ENCODE assay signal across 1 cellular context in the genomic region with DNA sequence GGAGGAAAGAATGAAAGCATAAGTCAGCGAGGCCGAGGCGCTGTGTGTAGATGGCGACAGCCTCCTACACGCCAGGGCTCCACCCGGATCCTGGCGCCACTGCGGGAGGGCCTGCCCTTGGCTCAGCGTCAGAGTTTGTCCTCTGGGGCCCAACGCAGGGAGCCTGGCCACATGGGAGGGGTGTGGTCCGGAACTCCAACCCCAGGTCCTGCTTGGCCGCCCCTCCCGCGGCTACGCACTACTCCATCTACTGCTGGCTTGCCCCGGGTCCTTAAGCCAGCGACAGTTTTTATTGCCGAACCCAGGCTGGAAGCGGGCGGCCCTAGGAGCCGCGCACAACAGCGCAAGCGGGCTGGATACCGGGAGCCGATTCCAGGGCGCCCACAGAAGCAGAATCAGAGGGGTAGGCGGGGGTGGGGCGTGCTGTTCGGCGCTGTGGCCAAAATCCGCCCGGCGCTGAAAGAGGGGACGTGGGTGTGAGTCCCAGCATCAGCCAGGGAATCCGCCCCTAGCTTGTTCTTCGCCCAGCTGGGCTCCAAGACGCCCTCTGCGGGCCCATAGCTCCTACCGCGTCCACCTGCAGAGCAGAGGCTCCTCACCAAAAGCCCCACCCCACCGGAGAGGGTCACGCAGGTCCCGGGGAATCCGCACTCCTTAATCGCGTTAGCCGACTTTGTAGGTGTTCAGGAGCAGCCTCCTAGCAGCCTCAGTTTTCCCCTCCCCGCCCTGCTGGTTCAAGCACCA.
TF ChIP-seq lines count a peak whose summit lies in the region.

No MANE protein-coding gene starts in this region.

TF ChIP-seq in K562, 482 proteins besides CTCF, POLR2A, EP300 and RAD21 (continued from another document):
- TF ChIP-seq DMBX1 (CRISPR knock-in tag; IDR thresholded peaks at IDR 0.05; ENCODE audit: borderline replicate concordance) (peak; percentile 33; the same call in 1 of the 2 replicates), PHB (CRISPR knock-in tag; IDR thresholded peaks at IDR 0.05) (no peak), MBD2 (IDR thresholded peaks at IDR 0.05; ENCODE audit: borderline replicate concordance, low read depth) (no peak), ATF1 (CRISPR knock-in tag; IDR thresholded peaks at IDR 0.05) (no peak), ATF1 (tag; IDR thresholded peaks at IDR 0.05) (peak; percentile 74), RNF2 (IDR thresholded peaks at IDR 0.05) (peak; percentile 91), YY1 (IDR thresholded peaks at IDR 0.05; ENCODE audit: borderline replicate concordance in 1 of 3, control insufficient read depth in 1 of 3, extremely low read depth in 1 of 3, insufficient read depth in 3 of 3, insufficient read length in 1 of 3, insufficient replicate concordance in 2 of 3, low read depth in 1 of 3, low read length in 2 of 3) (peak in 1 of 3 experiments; percentile 78), RBM22 (IDR thresholded peaks at IDR 0.05; ENCODE audit: low read depth, low read length, poor library complexity, severe bottlenecking) (no peak), SRF (CRISPR knock-in tag; IDR thresholded peaks at IDR 0.05) (peak in 1 of 2 experiments; percentile 20; a peak in 1 of 4 replicates), ZFX (CRISPR knock-in tag; IDR thresholded peaks at IDR 0.05) (peak; percentile 76), MYC (IDR thresholded peaks at IDR 0.05; ENCODE audit: low read depth, low read length) (peak; percentile 88), MYC (CRISPR knock-in tag; IDR thresholded peaks at IDR 0.05; ENCODE audit: borderline replicate concordance, low read depth) (no peak), CTBP1 (IDR thresholded peaks at IDR 0.05; ENCODE audit: borderline replicate concordance) (peak; percentile 87), NCOA1 (IDR thresholded peaks at IDR 0.05; ENCODE audit: low read depth) (no peak), TBP (optimal IDR thresholded peaks at IDR 0.05; ENCODE audit: low read depth, low read length) (peak; percentile 53), NFIC (IDR thresholded peaks at IDR 0.05) (peak; percentile 49; the same call in 1 of the 2 replicates), HOXB6 (CRISPR knock-in tag; IDR thresholded peaks at IDR 0.05; ENCODE audit: borderline replicate concordance) (no peak), NEUROD1 (IDR thresholded peaks at IDR 0.05; ENCODE audit: borderline replicate concordance, low read depth, low read length, partially characterized antibody) (peak; percentile 13), CCNT2 (IDR thresholded peaks at IDR 0.05; ENCODE audit: borderline replicate concordance, extremely low read depth, insufficient read length, low read depth, low read length) (peak; percentile 74), ZNF263 (CRISPR knock-in tag; IDR thresholded peaks at IDR 0.05; ENCODE audit: borderline replicate concordance) (no peak; the same call in 1 of the 2 replicates), POLR2H (tag; IDR thresholded peaks at IDR 0.05; ENCODE audit: low read depth) (peak; percentile 50; the same call in 1 of the 2 replicates), POLR2AphosphoS5 (IDR thresholded peaks at IDR 0.05; ENCODE audit: control insufficient read depth, insufficient read depth, low read depth, low read length) (peak; percentile 32; the same call in 1 of the 2 replicates), ZKSCAN8 (CRISPR knock-in tag; IDR thresholded peaks at IDR 0.05) (no peak), GABPB1 (CRISPR knock-in tag; IDR thresholded peaks at IDR 0.05) (peak; percentile 62; the same call in 1 of the 2 replicates), TEAD1 (CRISPR knock-in tag; IDR thresholded peaks at IDR 0.05) (0 out of 4 replicates have a peak, but pooled peaks of 1 of the 2 experiments have one; percentile 38), ELF1 (tag; IDR thresholded peaks at IDR 0.05) (0 out of 2 replicates have a peak, but pooled peaks have one; percentile 29), TRIM24 (IDR thresholded peaks at IDR 0.05) (no peak), MXI1 (IDR thresholded peaks at IDR 0.05; ENCODE audit: low read depth, low read length) (peak; percentile 64; the same call in 1 of the 2 replicates), ARNT (IDR thresholded peaks at IDR 0.05) (no peak), RFX7 (CRISPR knock-in tag; IDR thresholded peaks at IDR 0.05) (no peak), ZNF551 (CRISPR knock-in tag; IDR thresholded peaks at IDR 0.05) (no peak)
- TF ChIP-seq, protein P1, sequence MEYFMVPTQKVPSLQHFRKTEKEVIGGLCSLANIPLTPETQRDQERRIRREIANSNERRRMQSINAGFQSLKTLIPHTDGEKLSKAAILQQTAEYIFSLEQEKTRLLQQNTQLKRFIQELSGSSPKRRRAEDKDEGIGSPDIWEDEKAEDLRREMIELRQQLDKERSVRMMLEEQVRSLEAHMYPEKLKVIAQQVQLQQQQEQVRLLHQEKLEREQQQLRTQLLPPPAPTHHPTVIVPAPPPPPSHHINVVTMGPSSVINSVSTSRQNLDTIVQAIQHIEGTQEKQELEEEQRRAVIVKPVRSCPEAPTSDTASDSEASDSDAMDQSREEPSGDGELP (CRISPR knock-in tag; IDR thresholded peaks at IDR 0.05; ENCODE audit: borderline replicate concordance) = peak; percentile 96
- TF ChIP-seq, protein P2, sequence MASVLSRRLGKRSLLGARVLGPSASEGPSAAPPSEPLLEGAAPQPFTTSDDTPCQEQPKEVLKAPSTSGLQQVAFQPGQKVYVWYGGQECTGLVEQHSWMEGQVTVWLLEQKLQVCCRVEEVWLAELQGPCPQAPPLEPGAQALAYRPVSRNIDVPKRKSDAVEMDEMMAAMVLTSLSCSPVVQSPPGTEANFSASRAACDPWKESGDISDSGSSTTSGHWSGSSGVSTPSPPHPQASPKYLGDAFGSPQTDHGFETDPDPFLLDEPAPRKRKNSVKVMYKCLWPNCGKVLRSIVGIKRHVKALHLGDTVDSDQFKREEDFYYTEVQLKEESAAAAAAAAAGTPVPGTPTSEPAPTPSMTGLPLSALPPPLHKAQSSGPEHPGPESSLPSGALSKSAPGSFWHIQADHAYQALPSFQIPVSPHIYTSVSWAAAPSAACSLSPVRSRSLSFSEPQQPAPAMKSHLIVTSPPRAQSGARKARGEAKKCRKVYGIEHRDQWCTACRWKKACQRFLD (CRISPR knock-in tag; IDR thresholded peaks at IDR 0.05) = 0 out of 2 replicates have a peak, but pooled peaks have one; percentile 41
- TF ChIP-seq, protein P3, sequence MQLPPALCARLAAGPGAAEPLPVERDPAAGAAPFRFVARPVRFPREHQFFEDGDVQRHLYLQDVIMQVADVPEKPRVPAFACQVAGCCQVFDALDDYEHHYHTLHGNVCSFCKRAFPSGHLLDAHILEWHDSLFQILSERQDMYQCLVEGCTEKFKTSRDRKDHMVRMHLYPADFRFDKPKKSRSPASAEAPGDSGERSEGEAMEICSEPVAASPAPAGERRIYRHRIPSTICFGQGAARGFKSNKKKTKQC (CRISPR knock-in tag; IDR thresholded peaks at IDR 0.05) = peak; percentile 71; the same call in 1 of the 2 replicates
- TF ChIP-seq, protein P4, sequence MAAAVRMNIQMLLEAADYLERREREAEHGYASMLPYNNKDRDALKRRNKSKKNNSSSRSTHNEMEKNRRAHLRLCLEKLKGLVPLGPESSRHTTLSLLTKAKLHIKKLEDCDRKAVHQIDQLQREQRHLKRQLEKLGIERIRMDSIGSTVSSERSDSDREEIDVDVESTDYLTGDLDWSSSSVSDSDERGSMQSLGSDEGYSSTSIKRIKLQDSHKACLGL (CRISPR knock-in tag; IDR thresholded peaks at IDR 0.05; ENCODE audit: borderline replicate concordance, poor library complexity, severe bottlenecking) = peak; percentile 33
- TF ChIP-seq, protein P5, sequence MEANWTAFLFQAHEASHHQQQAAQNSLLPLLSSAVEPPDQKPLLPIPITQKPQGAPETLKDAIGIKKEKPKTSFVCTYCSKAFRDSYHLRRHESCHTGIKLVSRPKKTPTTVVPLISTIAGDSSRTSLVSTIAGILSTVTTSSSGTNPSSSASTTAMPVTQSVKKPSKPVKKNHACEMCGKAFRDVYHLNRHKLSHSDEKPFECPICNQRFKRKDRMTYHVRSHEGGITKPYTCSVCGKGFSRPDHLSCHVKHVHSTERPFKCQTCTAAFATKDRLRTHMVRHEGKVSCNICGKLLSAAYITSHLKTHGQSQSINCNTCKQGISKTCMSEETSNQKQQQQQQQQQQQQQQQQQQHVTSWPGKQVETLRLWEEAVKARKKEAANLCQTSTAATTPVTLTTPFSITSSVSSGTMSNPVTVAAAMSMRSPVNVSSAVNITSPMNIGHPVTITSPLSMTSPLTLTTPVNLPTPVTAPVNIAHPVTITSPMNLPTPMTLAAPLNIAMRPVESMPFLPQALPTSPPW (CRISPR knock-in tag; IDR thresholded peaks at IDR 0.05) = peak; percentile 59
- TF ChIP-seq, protein P6, sequence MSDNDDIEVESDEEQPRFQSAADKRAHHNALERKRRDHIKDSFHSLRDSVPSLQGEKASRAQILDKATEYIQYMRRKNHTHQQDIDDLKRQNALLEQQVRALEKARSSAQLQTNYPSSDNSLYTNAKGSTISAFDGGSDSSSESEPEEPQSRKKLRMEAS (CRISPR knock-in tag; IDR thresholded peaks at IDR 0.05) = peak; percentile 79
- TF ChIP-seq, protein P7, sequence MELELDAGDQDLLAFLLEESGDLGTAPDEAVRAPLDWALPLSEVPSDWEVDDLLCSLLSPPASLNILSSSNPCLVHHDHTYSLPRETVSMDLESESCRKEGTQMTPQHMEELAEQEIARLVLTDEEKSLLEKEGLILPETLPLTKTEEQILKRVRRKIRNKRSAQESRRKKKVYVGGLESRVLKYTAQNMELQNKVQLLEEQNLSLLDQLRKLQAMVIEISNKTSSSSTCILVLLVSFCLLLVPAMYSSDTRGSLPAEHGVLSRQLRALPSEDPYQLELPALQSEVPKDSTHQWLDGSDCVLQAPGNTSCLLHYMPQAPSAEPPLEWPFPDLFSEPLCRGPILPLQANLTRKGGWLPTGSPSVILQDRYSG (tag; conservative IDR thresholded peaks at IDR 0.05; ENCODE audit: low read depth) = no peak
- TF ChIP-seq, protein P8, sequence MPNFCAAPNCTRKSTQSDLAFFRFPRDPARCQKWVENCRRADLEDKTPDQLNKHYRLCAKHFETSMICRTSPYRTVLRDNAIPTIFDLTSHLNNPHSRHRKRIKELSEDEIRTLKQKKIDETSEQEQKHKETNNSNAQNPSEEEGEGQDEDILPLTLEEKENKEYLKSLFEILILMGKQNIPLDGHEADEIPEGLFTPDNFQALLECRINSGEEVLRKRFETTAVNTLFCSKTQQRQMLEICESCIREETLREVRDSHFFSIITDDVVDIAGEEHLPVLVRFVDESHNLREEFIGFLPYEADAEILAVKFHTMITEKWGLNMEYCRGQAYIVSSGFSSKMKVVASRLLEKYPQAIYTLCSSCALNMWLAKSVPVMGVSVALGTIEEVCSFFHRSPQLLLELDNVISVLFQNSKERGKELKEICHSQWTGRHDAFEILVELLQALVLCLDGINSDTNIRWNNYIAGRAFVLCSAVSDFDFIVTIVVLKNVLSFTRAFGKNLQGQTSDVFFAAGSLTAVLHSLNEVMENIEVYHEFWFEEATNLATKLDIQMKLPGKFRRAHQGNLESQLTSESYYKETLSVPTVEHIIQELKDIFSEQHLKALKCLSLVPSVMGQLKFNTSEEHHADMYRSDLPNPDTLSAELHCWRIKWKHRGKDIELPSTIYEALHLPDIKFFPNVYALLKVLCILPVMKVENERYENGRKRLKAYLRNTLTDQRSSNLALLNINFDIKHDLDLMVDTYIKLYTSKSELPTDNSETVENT (CRISPR knock-in tag; IDR thresholded peaks at IDR 0.05) = 0 out of 2 replicates have a peak, but pooled peaks have one; percentile 26
